Comparison of ENCODE assay signal across 25 cellular contexts in the genomic region with DNA sequence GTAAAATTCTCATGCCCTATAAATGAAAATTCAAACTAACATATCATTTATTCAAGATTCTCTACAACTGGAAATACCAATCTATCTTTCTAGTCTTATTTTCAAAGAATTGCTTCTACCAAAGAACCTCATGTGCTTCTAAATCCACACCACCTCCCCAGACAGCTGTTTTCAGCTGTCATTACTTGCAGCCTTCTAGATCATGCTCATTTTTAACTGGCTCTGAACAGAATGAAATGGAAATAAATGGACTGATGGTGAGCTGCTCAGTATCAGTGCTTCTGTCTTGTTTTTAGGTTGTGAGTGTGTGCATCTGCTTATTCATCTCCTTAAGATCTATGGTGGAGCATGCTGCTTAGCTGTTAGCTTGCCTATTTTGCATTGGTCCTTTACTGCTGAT. TPM values are rescaled to one million over a fixed set of nuclear protein-coding genes. Genes with fewer than 3 reads are reported as not detected.
DNase-seq lines count a peak whose midpoint lies in the region; ATAC-seq, FAIRE-seq and TF ChIP-seq lines count a peak whose summit lies in the region.
"Had no signal": no experiment of that assay in that cellular context is flagged by ENCODE, and none has a peak within 500 bp of the region (broad histone marks: within the 10 kb centered on the region; RNA-seq: fewer than 3 reads in every experiment).

No MANE protein-coding gene starts in this region.

- DNase-seq in left ventricle myocardium inferior (no peak), left cardiac atrium (no peak), GM12892 (ENCODE audit: insufficient read length) (no peak), Panc1 (ENCODE audit: low read depth, low spot score) (no peak), brain microvascular endothelial cell (no peak)
- DNase-seq in naive thymus-derived CD4-positive, alpha-beta T cell, result no peak
- no peak for DNase-seq in activated CD4-positive, alpha-beta T cell treated with anti-CD3 and anti-CD28 coated beads, Interleukin-2, amount 10 ng/mL, durations not matched to agents 7 days and 5 days
- DNase-seq: DMS153, DND-41, IMR-90, KG1, NCI-H1048, NCI-H1417 treated with DMSO at 0.1 percent for 48 hours, NCI-H1694 treated with DMSO at 0.1 percent for 48 hours, NCI-H2081, NCI-H2171, NCI-H226, NCI-H510A, NCI-H69, Peyer's patch, SIG-M5 had no signal

- TF ChIP-seq POLR2A in GM12892 (IDR thresholded peaks at IDR 0.05; ENCODE audit: low read depth, low read length), result no peak

- peak overlapping the region in 7 of 9 donors; percentile 27 to 62 (median 55) for H3K27ac Mint-ChIP-seq in naive thymus-derived CD4-positive, alpha-beta T cell
- no peak overlapping the region for H3K27ac Mint-ChIP-seq in activated CD4-positive, alpha-beta T cell treated with anti-CD3 and anti-CD28 coated beads, Interleukin-2, amount 10 ng/mL, durations not matched to agents 7 days and 5 days
- H3K27ac Mint-ChIP-seq: B cell had no signal

- H3K4me1 ChIP-seq in left ventricle myocardium inferior (peaks cover 6% of the 10 kb centered on the region), Panc1 (ENCODE audit: control insufficient read depth, insufficient read depth, low read length) (no peaks in the 10 kb centered on the region)
- peaks cover 0 to 7% of the 10 kb centered on the region in 2 donors for H3K4me1 ChIP-seq in naive thymus-derived CD4-positive, alpha-beta T cell (ENCODE audit: control insufficient read depth in 2 of 2, insufficient read depth in 2 of 2, low read length in 2 of 2)
- H3K4me1 ChIP-seq: Peyer's patch had no signal

- no peaks in the 10 kb centered on the region for H3K9me3 ChIP-seq in left ventricle myocardium inferior (replicated peaks)
- no peaks in the 10 kb centered on the region for H3K9me3 ChIP-seq in Panc1 (ENCODE audit: control insufficient read depth, insufficient read depth, low read depth, low read length)
- no peaks in the 10 kb centered on the region for H3K9me3 ChIP-seq in naive thymus-derived CD4-positive, alpha-beta T cell (ENCODE audit: control insufficient read depth in 2 of 3, low read length in 3 of 3)
- H3K9me3 ChIP-seq: Peyer's patch had no signal

- no peak for ATAC-seq in left cardiac atrium
- no peak for ATAC-seq in Panc1
- no peak for ATAC-seq in naive thymus-derived CD4-positive, alpha-beta T cell

- CTCF ChIA-PET in Panc1 (lab: Charles Lee), result no interaction called here
- CTCF ChIA-PET in naive thymus-derived CD4-positive, alpha-beta T cell (lab: Charles Lee), result no interaction called here
- CTCF ChIA-PET in activated CD4-positive, alpha-beta T cell treated with anti-CD3 and anti-CD28 coated beads, Interleukin-2, amount 10 ng/mL, durations not matched to agents 7 days and 5 days (lab: Charles Lee), result interaction anchor here (2.2 kb wide), 1 partner anchor 29 kb away, joined by 8 read pairs; no protein-coding TSS in a partner anchor

- H3K4me3 ChIP-seq in left ventricle myocardium inferior (no peak overlapping the region), Panc1 (ENCODE audit: low read depth in 2 of 2, low read length in 2 of 2) (no peak overlapping the region), brain microvascular endothelial cell (ENCODE audit: low read depth, low read length) (no peak overlapping the region)
- H3K4me3 ChIP-seq in naive thymus-derived CD4-positive, alpha-beta T cell (ENCODE audit: low read length), result no peak overlapping the region
- H3K4me3 ChIP-seq: Peyer's patch, SK-N-MC had no signal

- peaks cover 0 to 3% (median 0%) of the 10 kb centered on the region in 11 donors for H3K9me3 Mint-ChIP-seq in naive thymus-derived CD4-positive, alpha-beta T cell
- H3K9me3 Mint-ChIP-seq in activated CD4-positive, alpha-beta T cell treated with anti-CD3 and anti-CD28 coated beads, Interleukin-2, amount 10 ng/mL, durations not matched to agents 7 days and 5 days, result peaks cover 3% of the 10 kb centered on the region

- no peaks in the 10 kb centered on the region for H3K27me3 Mint-ChIP-seq in naive thymus-derived CD4-positive, alpha-beta T cell
- no peaks in the 10 kb centered on the region for H3K27me3 Mint-ChIP-seq in activated CD4-positive, alpha-beta T cell treated with anti-CD3 and anti-CD28 coated beads, Interleukin-2, amount 10 ng/mL, durations not matched to agents 7 days and 5 days
- H3K27me3 Mint-ChIP-seq: B cell had no signal

- POLR2A ChIA-PET in Panc1 (lab: Charles Lee), result interaction anchor here (1.1 kb wide), 1 partner anchor 33 kb away, joined by 4 read pairs; no protein-coding TSS in a partner anchor
- POLR2A ChIA-PET in naive thymus-derived CD4-positive, alpha-beta T cell (lab: Charles Lee), result interaction anchor here (1.2 kb wide), 1 partner anchor 29 kb away, joined by 5 read pairs; a partner anchor contains a TSS
- POLR2A ChIA-PET in activated CD4-positive, alpha-beta T cell treated with anti-CD3 and anti-CD28 coated beads, Interleukin-2, amount 10 ng/mL, durations not matched to agents 7 days and 5 days (lab: Charles Lee), result no interaction called here

- H3K27me3 ChIP-seq in left ventricle myocardium inferior (ENCODE audit: low read depth) (no peaks in the 10 kb centered on the region), Panc1 (ENCODE audit: control insufficient read depth, insufficient read depth, low read length) (no peaks in the 10 kb centered on the region), brain microvascular endothelial cell (replicated peaks) (no peaks in the 10 kb centered on the region)
- no peaks in the 10 kb centered on the region for H3K27me3 ChIP-seq in naive thymus-derived CD4-positive, alpha-beta T cell (ENCODE audit: control insufficient read depth in 2 of 2, insufficient read depth in 2 of 2, low read length in 2 of 2)
- H3K27me3 ChIP-seq: Peyer's patch had no signal

- FAIRE-seq in GM12892 (lab: Jason Lieb, UNC), result peak; percentile 44
- FAIRE-seq: H54 had no signal

- no peak overlapping the region for H3K4me3 Mint-ChIP-seq in naive thymus-derived CD4-positive, alpha-beta T cell
- no peak overlapping the region for H3K4me3 Mint-ChIP-seq in activated CD4-positive, alpha-beta T cell treated with anti-CD3 and anti-CD28 coated beads, Interleukin-2, amount 10 ng/mL, durations not matched to agents 7 days and 5 days
- H3K4me3 Mint-ChIP-seq: B cell had no signal

- peaks cover 13 to 37% (median 21%) of the 10 kb centered on the region in 7 donors for H3K4me1 Mint-ChIP-seq in naive thymus-derived CD4-positive, alpha-beta T cell
- H3K4me1 Mint-ChIP-seq in activated CD4-positive, alpha-beta T cell treated with anti-CD3 and anti-CD28 coated beads, Interleukin-2, amount 10 ng/mL, durations not matched to agents 7 days and 5 days, result peaks cover 24% of the 10 kb centered on the region

- peaks cover 36 to 75% (median 63%) of the 10 kb centered on the region in 5 donors for H3K36me3 Mint-ChIP-seq in naive thymus-derived CD4-positive, alpha-beta T cell
- H3K36me3 Mint-ChIP-seq in activated CD4-positive, alpha-beta T cell treated with anti-CD3 and anti-CD28 coated beads, Interleukin-2, amount 10 ng/mL, durations not matched to agents 7 days and 5 days (ENCODE audit: low read depth), result peaks cover 79% of the 10 kb centered on the region

- BruUV-seq in Panc1 (replicated peaks; lab: Mats Ljungman, UMichigan), result TSS peak; percentile 60

- peak overlapping the region; percentile 31 for H3K27ac ChIP-seq in left ventricle myocardium inferior (replicated peaks)
- no peak overlapping the region for H3K27ac ChIP-seq in Panc1 (ENCODE audit: low read length)
- H3K27ac ChIP-seq in naive thymus-derived CD4-positive, alpha-beta T cell (ENCODE audit: low read depth, low read length), result no peak overlapping the region
- H3K27ac ChIP-seq in brain microvascular endothelial cell, result no peak overlapping the region
- H3K27ac ChIP-seq: C4-2B, Peyer's patch, SK-N-MC had no signal

- in situ Hi-C loops in Panc1 (cut with HindIII; ENCODE audit: low pct_unique_long_range_greater_than_20kb, low sequenced_read_pairs) (no loop called here), brain microvascular endothelial cell (cut with HindIII; ENCODE audit: low pct_ligation_motif_present, low sequenced_read_pairs) (no loop called here)

- peaks cover 100% of the 10 kb centered on the region for H3K36me3 ChIP-seq in left ventricle myocardium inferior
- H3K36me3 ChIP-seq in Panc1 (ENCODE audit: control insufficient read depth, insufficient read depth, low read length), result peaks cover 24% of the 10 kb centered on the region
- H3K36me3 ChIP-seq in naive thymus-derived CD4-positive, alpha-beta T cell (ENCODE audit: control insufficient read depth in 2 of 3, insufficient read depth in 3 of 3, low read length in 3 of 3), result peaks cover 13 to 49% (median 16%) of the 10 kb centered on the region in 3 experiments
- peaks cover 54% of the 10 kb centered on the region for H3K36me3 ChIP-seq in brain microvascular endothelial cell (replicated peaks)

- no peak for TF ChIP-seq CTCF in left ventricle myocardium inferior (IDR thresholded peaks at IDR 0.05; ENCODE audit: borderline replicate concordance)
- TF ChIP-seq CTCF in Panc1 (IDR thresholded peaks at IDR 0.05), result no peak
- no peak for TF ChIP-seq CTCF in brain microvascular endothelial cell (IDR thresholded peaks at IDR 0.05; ENCODE audit: low read depth, low read length, missing control alignments)

- intact Hi-C loops in left ventricle myocardium inferior (cut with micrococcal nuclease) (no loop called here), left cardiac atrium (cut with DNase I) (loop anchor here in 1 of 2 donors (10.0 kb wide), 1 partner anchor 45 kb away; no protein-coding TSS in a partner anchor), Panc1 (cut with micrococcal nuclease; ENCODE audit: unreplicated experiment) (no loop called here)
- intact Hi-C loops in naive thymus-derived CD4-positive, alpha-beta T cell (cut with micrococcal nuclease), result no loop called here

RNA-seq across cellular contexts. Expression of a gene that starts 29.4 kb away (rescaled TPM):
- total RNA-seq in left ventricle myocardium inferior, result 56.1 TPM
- 10 to 100 TPM; 48.1 to 52.3 TPM for total RNA-seq in left cardiac atrium
- polyA plus RNA-seq in GM12892 (2012; ENCODE audit: missing spikeins), result 16.8 TPM
- total RNA-seq in Panc1 (2021; ENCODE audit: unreplicated experiment), result 49.7 TPM
- polyA plus RNA-seq in Panc1 (2012; ENCODE audit: insufficient read length), result 32.2 TPM
- total RNA-seq in naive thymus-derived CD4-positive, alpha-beta T cell, result 10 to 100 TPM; 29.5 to 49.7 (median 44.5) TPM
- 10 to 100 TPM in 1 of 2 donors, 1 to 10 TPM in 1; 3.4 to 11.1 TPM for polyA plus RNA-seq in naive thymus-derived CD4-positive, alpha-beta T cell
- 10 to 100 TPM; 27.4 to 31.7 TPM for total RNA-seq in activated CD4-positive, alpha-beta T cell treated with anti-CD3 and anti-CD28 coated beads, Interleukin-2, amount 10 ng/mL, durations not matched to agents 7 days and 5 days

RNA-seq across cellular contexts. Expression of a gene that starts 59.5 kb away (rescaled TPM):
- 8.7 TPM for total RNA-seq in left ventricle myocardium inferior
- total RNA-seq in left cardiac atrium, result 10 to 100 TPM; 24.2 to 28.9 TPM
- 210 TPM for polyA plus RNA-seq in GM12892 (2012; ENCODE audit: missing spikeins)
- 0.85 TPM for total RNA-seq in Panc1 (2021; ENCODE audit: unreplicated experiment)
- 0.22 TPM for polyA plus RNA-seq in Panc1 (2012; ENCODE audit: insufficient read length)
- total RNA-seq in naive thymus-derived CD4-positive, alpha-beta T cell, result 100 to 1,000 TPM; 275 to 357 (median 311) TPM
- 100 to 1,000 TPM; 340 to 452 TPM for polyA plus RNA-seq in naive thymus-derived CD4-positive, alpha-beta T cell
- total RNA-seq in activated CD4-positive, alpha-beta T cell treated with anti-CD3 and anti-CD28 coated beads, Interleukin-2, amount 10 ng/mL, durations not matched to agents 7 days and 5 days, result 100 to 1,000 TPM; 339 to 350 TPM

Comparison
In these comparisons a context has a peak if more than half of its experiments do, and no peak if none do; other contexts are left out.
1. RNA of a gene that starts 59.5 kb away (total RNA-seq): 339 to 350 TPM in activated CD4-positive, alpha-beta T cell treated with anti-CD3 and anti-CD28 coated beads, Interleukin-2, amount 10 ng/mL, durations not matched to agents 7 days and 5 days and 275 to 357 TPM in naive thymus-derived CD4-positive, alpha-beta T cell; 24.2 to 28.9 TPM in left cardiac atrium, 8.7 TPM in left ventricle myocardium inferior (single experiment) and 0.85 TPM in Panc1 (single experiment); every median in the first group is over 4 times any median in the second.